8 cellular contexts compared by ENCODE assay signal in genomic region chr2:195532628-195533271, GRCh38.
DNase-seq lines count a peak whose midpoint lies in the region; ATAC-seq lines count a peak whose summit lies in the region.

No MANE protein-coding gene starts in this region.

- intact Hi-C loops in activated CD4-positive, alpha-beta memory T cell treated with anti-CD3 and anti-CD28 coated beads for 36 hours (cut with micrococcal nuclease): loop anchor here (1.0 to 10.0 kb wide), 6 partner anchors 34 to 1772 kb away; partner anchors contain the start of gene DNAH7
- intact Hi-C loops in posterior cingulate gyrus (cut with DNase I): no loop called here

- H3K4me1 ChIP-seq in ACC112 (ENCODE audit: control insufficient read depth, insufficient read depth, low read length, unreplicated experiment) (peaks cover 32% of the 10 kb centered on the region), mucosa of rectum (ENCODE audit: control insufficient read depth in 2 of 2, insufficient read depth in 2 of 2, low read length in 2 of 2) (peaks cover 0 to 3% of the 10 kb centered on the region in 2 donors)

- POLR2A ChIA-PET in activated CD4-positive, alpha-beta memory T cell treated with anti-CD3 and anti-CD28 coated beads for 36 hours (lab: Charles Lee): interaction anchor here (3.9 to 7.2 kb wide), 4 partner anchors 11 to 126 kb away, joined by 20 to 127 read pairs (median 68); partner anchors contain the start of gene SLC39A10

- peaks cover 68% of the 10 kb centered on the region for H3K4me1 Mint-ChIP-seq in activated CD4-positive, alpha-beta memory T cell treated with anti-CD3 and anti-CD28 coated beads for 36 hours (ENCODE audit: low read depth)

- H3K4me3 ChIP-seq in ACC112 (ENCODE audit: low read depth, low read length) (peak overlapping the region; percentile 79), mucosa of rectum (ENCODE audit: low read length in 2 of 2) (peak overlapping the region; percentile 20 to 39)

- no peaks in the 10 kb centered on the region for H3K36me3 ChIP-seq in ACC112 (ENCODE audit: insufficient read depth, low read length)
- H3K36me3 ChIP-seq in mucosa of rectum (ENCODE audit: control insufficient read depth in 2 of 2, insufficient read depth in 2 of 2, low read length in 2 of 2): no peaks in the 10 kb centered on the region

- DNase-seq in activated CD4-positive, alpha-beta memory T cell treated with anti-CD3 and anti-CD28 coated beads for 36 hours: no peak
- DNase-seq in T1000 (lab: John Stamatoyannopoulos, UW): no peak
- no peak for DNase-seq in posterior cingulate gyrus
- no peak for DNase-seq in NCI-H1436 treated with DMSO at 0.1 percent for 48 hours (lab: John Stamatoyannopoulos, UW)

- peaks cover 7% of the 10 kb centered on the region for H3K9me3 Mint-ChIP-seq in activated CD4-positive, alpha-beta memory T cell treated with anti-CD3 and anti-CD28 coated beads for 36 hours

- ATAC-seq in GM19023 (IDR thresholded peaks at IDR 0.05; ENCODE audit: unreplicated experiment) (peak; percentile 29), HG03378 (IDR thresholded peaks at IDR 0.05; ENCODE audit: unreplicated experiment) (peak; percentile 41)

- H3K9me3 ChIP-seq in mucosa of rectum (ENCODE audit: control insufficient read depth in 2 of 2, low read length in 2 of 2): no peaks in the 10 kb centered on the region

- H3K9ac ChIP-seq in mucosa of rectum (ENCODE audit: low read depth in 1 of 2, low read length in 2 of 2): peak overlapping the region in 1 of 2 donors; percentile 30

- no peaks in the 10 kb centered on the region for H3K79me2 ChIP-seq in ACC112 (ENCODE audit: control insufficient read depth, insufficient read depth, low read length, unreplicated experiment)

- H2AFZ ChIP-seq in ACC112 (ENCODE audit: low read length, unreplicated experiment): peak overlapping the region; percentile 96

- CTCF ChIA-PET in activated CD4-positive, alpha-beta memory T cell treated with anti-CD3 and anti-CD28 coated beads for 36 hours (lab: Charles Lee): interaction anchor here (0.6 to 8.7 kb wide), 15 partner anchors 11 to 540 kb away, joined by 3 to 60 read pairs (median 3); no protein-coding TSS in a partner anchor

- H3K27me3 ChIP-seq in ACC112 (ENCODE audit: insufficient read depth, low read length): no peaks in the 10 kb centered on the region
- no peaks in the 10 kb centered on the region for H3K27me3 ChIP-seq in mucosa of rectum (ENCODE audit: control insufficient read depth in 2 of 2, insufficient read depth in 2 of 2, low read length in 2 of 2)

- H3K27me3 Mint-ChIP-seq in activated CD4-positive, alpha-beta memory T cell treated with anti-CD3 and anti-CD28 coated beads for 36 hours: no peaks in the 10 kb centered on the region

- peak overlapping the region; percentile 79 for H3K4me3 Mint-ChIP-seq in activated CD4-positive, alpha-beta memory T cell treated with anti-CD3 and anti-CD28 coated beads for 36 hours

- H3K27ac Mint-ChIP-seq in activated CD4-positive, alpha-beta memory T cell treated with anti-CD3 and anti-CD28 coated beads for 36 hours: peak overlapping the region; percentile 98

- peaks cover 9% of the 10 kb centered on the region for H3K36me3 Mint-ChIP-seq in activated CD4-positive, alpha-beta memory T cell treated with anti-CD3 and anti-CD28 coated beads for 36 hours

- H3K27ac ChIP-seq in ACC112 (ENCODE audit: low read depth, low read length) (peak overlapping the region; percentile 95), mucosa of rectum (ENCODE audit: low read depth in 2 of 2, low read length in 2 of 2) (peak overlapping the region in 1 of 2 donors; percentile 49)
